ENCODE assay signal across 12 cellular contexts in the genomic region with DNA sequence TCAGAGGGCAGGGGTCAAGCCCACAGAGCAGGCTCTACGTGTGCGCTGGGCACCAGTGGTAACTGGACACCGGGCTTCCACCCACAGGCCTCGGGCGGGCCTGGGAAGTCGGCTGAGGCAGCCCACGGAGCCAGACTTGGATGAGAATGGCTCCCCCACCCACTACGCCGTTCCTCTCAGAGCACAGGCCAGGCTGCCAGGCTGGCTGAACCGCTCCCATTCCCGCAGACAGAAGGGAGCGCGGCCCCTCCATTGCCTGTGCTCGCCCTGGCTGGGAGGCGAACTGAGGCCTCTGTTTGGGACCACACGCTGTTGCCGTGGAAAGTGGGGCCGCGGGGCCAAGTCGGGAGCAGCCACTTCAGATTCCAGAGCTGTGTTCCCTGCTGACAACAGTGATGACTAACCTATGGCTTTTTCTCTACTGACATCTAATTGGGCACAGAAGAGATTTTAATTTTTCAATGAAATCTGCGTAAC.
DNase-seq lines count a peak whose midpoint lies in the region; ATAC-seq and TF ChIP-seq lines count a peak whose summit lies in the region.
"Had no signal": no experiment of that assay in that cellular context is flagged by ENCODE, and none has a peak within 500 bp of the region (broad histone marks: within the 10 kb centered on the region; RNA-seq: fewer than 3 reads in every experiment).

No MANE protein-coding gene starts in this region.

- no peak for TF ChIP-seq POLR2A in adrenal gland (IDR thresholded peaks at IDR 0.05)

- peaks cover under 1% of the 10 kb centered on the region; the same call in 1 of the 2 replicates for H3K79me2 ChIP-seq in OCI-LY7 (ENCODE audit: insufficient read depth, low read depth, low read length)

- DNase-seq in A673 (ENCODE audit: low spot score) (no peak), adrenal gland (peak in 2 of 7 donors; percentile 29 to 31), left cardiac atrium (peak; percentile 84), posterior vena cava (ENCODE audit: low spot score) (peak; percentile 96), T-helper 1 cell (no peak), OCI-LY7 (ENCODE audit: low spot score) (no peak), EL (no peak), MV-4-11 (lab: John Stamatoyannopoulos, UW) (no peak)
- DNase-seq: activated CD8-positive, alpha-beta memory T cell treated with anti-CD3 and anti-CD28 coated beads for 24 hours; effector CD4-positive, alpha-beta T cell; NCI-H2081; SK-N-SH had no signal

- TF ChIP-seq CTCF in A673 (conservative IDR thresholded peaks at IDR 0.05; ENCODE audit: low read depth, low read length) = no peak
- TF ChIP-seq CTCF in adrenal gland (IDR thresholded peaks at IDR 0.05) = no peak
- TF ChIP-seq CTCF in OCI-LY7 (conservative IDR thresholded peaks at IDR 0.05; ENCODE audit: low read length) = no peak

- H3K4me3 ChIP-seq in A673 (ENCODE audit: low read depth, low read length, poor library complexity, severe bottlenecking) = no peak overlapping the region
- H3K4me3 ChIP-seq in adrenal gland = no peak overlapping the region
- no peak overlapping the region for H3K4me3 ChIP-seq in OCI-LY7 (ENCODE audit: low read depth, low read length, poor library complexity, severe bottlenecking)

- POLR2A ChIA-PET in A673 (lab: Charles Lee; ENCODE audit: low non-redundant PET) = no interaction called here
- POLR2A ChIA-PET in OCI-LY7 (lab: Charles Lee) = no interaction called here

- BruUV-seq in A673 (replicated peaks; lab: Mats Ljungman, UMichigan) (no TSS peak), OCI-LY7 (replicated peaks; lab: Mats Ljungman, UMichigan) (no TSS peak)

- no peaks in the 10 kb centered on the region for H4K20me1 ChIP-seq in OCI-LY7 (ENCODE audit: insufficient read depth, low read length)

- peak; percentile 36 to 55 for ATAC-seq in left cardiac atrium

- H3K4me2 ChIP-seq in OCI-LY7 (ENCODE audit: low read length) = no peak overlapping the region

- peak overlapping the region; percentile 81 for H3K27ac ChIP-seq in A673 (ENCODE audit: low read depth, low read length, poor library complexity, severe bottlenecking)
- peak overlapping the region; percentile 34 to 97 (median 85) for H3K27ac ChIP-seq in adrenal gland
- no peak overlapping the region for H3K27ac ChIP-seq in OCI-LY7 (ENCODE audit: low read depth, low read length, poor library complexity, severe bottlenecking)

- no peaks in the 10 kb centered on the region for H3K9me2 ChIP-seq in OCI-LY7 (ENCODE audit: insufficient read depth, low read length)
- H3K9me2 ChIP-seq: SK-N-SH had no signal

- CTCF ChIA-PET in A673 (lab: Charles Lee) = interaction anchor here (1.1 kb wide), 1 partner anchor 147 kb away, joined by 3 read pairs; no protein-coding TSS in a partner anchor
- CTCF ChIA-PET in OCI-LY7 (lab: Charles Lee; ENCODE audit: unreplicated experiment) = no interaction called here

- H3K27me3 ChIP-seq in A673 (replicated peaks; ENCODE audit: insufficient read depth, low read depth, low read length, poor library complexity) (no peaks in the 10 kb centered on the region), adrenal gland (no peaks in the 10 kb centered on the region)

- intact Hi-C loops in A673 (cut with micrococcal nuclease; ENCODE audit: unreplicated experiment) (no loop called here), adrenal gland (cut with DNase I) (loop anchor here (5.0 to 10.0 kb wide), 2 partner anchors 61 to 63 kb away; a partner anchor contains a TSS), left cardiac atrium (cut with DNase I) (loop anchor here (5.0 to 10.0 kb wide), 2 partner anchors 141 to 143 kb away; no protein-coding TSS in a partner anchor), posterior vena cava (cut with DNase I) (no loop called here), OCI-LY7 (cut with micrococcal nuclease; ENCODE audit: unreplicated experiment) (no loop called here)

- H3K9me3 ChIP-seq in A673 (ENCODE audit: low read depth, low read length, poor library complexity, severe bottlenecking) = no peaks in the 10 kb centered on the region
- H3K9me3 ChIP-seq in adrenal gland (replicated peaks in 1 of 3) = no peaks in the 10 kb centered on the region
- no peaks in the 10 kb centered on the region for H3K9me3 ChIP-seq in OCI-LY7 (ENCODE audit: low read length)
- H3K9me3 ChIP-seq: SK-N-SH had no signal

- no peak overlapping the region for H2AFZ ChIP-seq in OCI-LY7 (ENCODE audit: low read length)

- whole genome bisulfite sequencing in adrenal gland, 4 donors = 62 to 79% (median 72%) methylated on average over 8 to 21 of the region's 21 CpGs

- peaks cover 31% of the 10 kb centered on the region for H3K4me1 ChIP-seq in A673 (ENCODE audit: insufficient read depth, low read length, poor library complexity, severe bottlenecking)
- H3K4me1 ChIP-seq in adrenal gland (replicated peaks in 1 of 2) = peaks cover 29 to 63% of the 10 kb centered on the region in 2 donors
- peaks cover 4% of the 10 kb centered on the region for H3K4me1 ChIP-seq in OCI-LY7 (ENCODE audit: insufficient read depth, low read length, poor library complexity, severe bottlenecking)

- H3K36me3 ChIP-seq in A673 (ENCODE audit: insufficient read depth, low read length, poor library complexity, severe bottlenecking) = peaks cover 74% of the 10 kb centered on the region
- peaks cover 0 to 83% of the 10 kb centered on the region in 2 donors for H3K36me3 ChIP-seq in adrenal gland (replicated peaks in 1 of 2)
- peaks cover 98% of the 10 kb centered on the region for H3K36me3 ChIP-seq in OCI-LY7 (ENCODE audit: insufficient read depth, low read length)

Comparison
In these comparisons a context has a peak if more than half of its experiments do, and no peak if none do; other contexts are left out.
1. DNase-seq: peak in left cardiac atrium (single experiment) and posterior vena cava (single experiment); none in A673 (single experiment), T-helper 1 cell (0 of 5), OCI-LY7 (single experiment), EL (single experiment) and MV-4-11 (single experiment).
2. intact Hi-C loops: an anchor here in adrenal gland (5.0 to 10.0 kb wide) and left cardiac atrium (5.0 to 10.0 kb wide); none called in A673, posterior vena cava and OCI-LY7.